27 cellular contexts compared by ENCODE assay signal in the genomic region with DNA sequence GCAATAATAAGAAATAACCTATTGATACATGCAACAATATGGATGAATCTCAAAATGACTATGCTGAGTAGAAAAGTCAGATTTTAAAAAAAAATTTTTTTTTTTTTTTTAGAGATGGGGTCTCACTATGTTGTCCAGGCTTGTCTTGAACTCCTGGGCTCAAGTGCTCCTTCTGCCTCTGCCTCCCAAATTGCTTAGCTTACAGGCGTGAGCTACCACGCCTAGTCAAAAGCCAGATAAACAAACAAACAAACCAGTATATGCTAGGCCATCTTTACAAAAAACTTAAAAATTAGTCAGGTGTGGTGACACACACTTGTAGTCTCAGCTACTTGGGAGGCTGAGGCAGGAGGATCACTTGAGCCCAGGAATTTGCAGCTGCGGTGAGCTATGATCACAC.
"Had no signal": no experiment of that assay in that cellular context is flagged by ENCODE, and none has a peak within 500 bp of the region (broad histone marks: within the 10 kb centered on the region; RNA-seq: fewer than 3 reads in every experiment).

No MANE protein-coding gene starts in this region.

- H3K27me3 ChIP-seq: body of pancreas, cardiac muscle cell, dorsolateral prefrontal cortex, gastrocnemius medialis, right atrium auricular region, tibial nerve had no signal

- FAIRE-seq: islet of Langerhans had no signal

- H3K9me3 ChIP-seq: body of pancreas, gastrocnemius medialis, psoas muscle, right atrium auricular region, tibial nerve had no signal

- H3K36me3 ChIP-seq: cardiac muscle cell, gastrocnemius medialis had no signal

- H3K27me3 Mint-ChIP-seq: activated naive CD4-positive, alpha-beta T cell treated with anti-CD3 and anti-CD28 coated beads, Interleukin-2, amount 50 U/mL, for 24 hours; naive B cell had no signal

- H3K4me3 Mint-ChIP-seq: activated CD8-positive, alpha-beta memory T cell treated with anti-CD3 and anti-CD28 coated beads, Interleukin-2, amount 10 ng/mL, durations not matched to agents 7 days and 5 days; activated CD8-positive, alpha-beta T cell treated with anti-CD3 and anti-CD28 coated beads, Interleukin-2, amount 10 ng/mL, durations not matched to agents 7 days and 5 days; activated naive CD4-positive, alpha-beta T cell treated with anti-CD3 and anti-CD28 coated beads, Interleukin-2, amount 50 U/mL, for 24 hours; naive B cell; neural crest cell had no signal

- H3K27ac Mint-ChIP-seq: activated CD8-positive, alpha-beta memory T cell treated with anti-CD3 and anti-CD28 coated beads, Interleukin-2, amount 10 ng/mL, durations not matched to agents 7 days and 5 days; activated CD8-positive, alpha-beta T cell treated with anti-CD3 and anti-CD28 coated beads, Interleukin-2, amount 10 ng/mL, durations not matched to agents 7 days and 5 days; activated T-helper 2 cell treated with anti-CD3 and anti-CD28 coated beads, Interferon-gamma antibody, Interleukin-2, Interleukin-4, amounts not matched to agents 10 μg/mL and 5 μg/mL and 100 μg/mL, durations not matched to agents 14 hours and 24 hours and 36 hours; naive B cell had no signal

- H2AFZ ChIP-seq: parathyroid adenoma had no signal

- H3K4me3 ChIP-seq: body of pancreas, cardiac muscle cell, coronary artery, dorsolateral prefrontal cortex, gastrocnemius medialis, psoas muscle, right atrium auricular region, tibial nerve had no signal

- H3K9me3 Mint-ChIP-seq: activated naive CD4-positive, alpha-beta T cell treated with anti-CD3 and anti-CD28 coated beads, Interleukin-2, amount 50 U/mL, for 24 hours; activated T-helper 2 cell treated with anti-CD3 and anti-CD28 coated beads, Interferon-gamma antibody, Interleukin-2, Interleukin-4, amounts not matched to agents 10 μg/mL and 5 μg/mL and 100 μg/mL, durations not matched to agents 14 hours and 24 hours and 36 hours; neural crest cell had no signal

- H3K27ac ChIP-seq: body of pancreas, cardiac muscle cell, coronary artery, dorsolateral prefrontal cortex, gastrocnemius medialis, parathyroid adenoma, psoas muscle, right atrium auricular region, tibial nerve had no signal

- H3K9ac ChIP-seq: parathyroid adenoma had no signal

- DNase-seq: activated CD4-positive, alpha-beta T cell treated with anti-CD3 and anti-CD28 coated beads for 1 hour; activated CD4-positive, alpha-beta T cell treated with anti-CD3 and anti-CD28 coated beads, Interleukin-2, amount 50 U/mL, for 1 hour; activated CD8-positive, alpha-beta memory T cell treated with anti-CD3 and anti-CD28 coated beads, Interleukin-2, amount 10 ng/mL, durations not matched to agents 7 days and 5 days; activated CD8-positive, alpha-beta T cell treated with anti-CD3 and anti-CD28 coated beads, Interleukin-2, amount 10 ng/mL, durations not matched to agents 7 days and 5 days; activated T-cell treated with anti-CD3 and anti-CD28 coated beads, Interleukin-2, amount 50 U/mL, for 48 hours; anterior cingulate cortex; body of pancreas; dorsolateral prefrontal cortex; effector memory CD4-positive, alpha-beta T cell; erythroblast; gastrocnemius medialis; glutamatergic neuron; left ventricle myocardium superior; naive B cell; occipital lobe; psoas muscle; stimulated activated CD4-positive, alpha-beta T cell treated with anti-CD3 and anti-CD28 coated beads, Interleukin-2, amount 100 ng/mL, for 48 hours; stimulated activated naive CD4-positive, alpha-beta T cell treated with Interleukin-2 at 50 U/mL for 16 hours had no signal

- ATAC-seq: body of pancreas, gastrocnemius medialis, left ventricle myocardium superior, psoas muscle had no signal
